Comparison of ENCODE assay signal across 10 cellular contexts in the genomic region with DNA sequence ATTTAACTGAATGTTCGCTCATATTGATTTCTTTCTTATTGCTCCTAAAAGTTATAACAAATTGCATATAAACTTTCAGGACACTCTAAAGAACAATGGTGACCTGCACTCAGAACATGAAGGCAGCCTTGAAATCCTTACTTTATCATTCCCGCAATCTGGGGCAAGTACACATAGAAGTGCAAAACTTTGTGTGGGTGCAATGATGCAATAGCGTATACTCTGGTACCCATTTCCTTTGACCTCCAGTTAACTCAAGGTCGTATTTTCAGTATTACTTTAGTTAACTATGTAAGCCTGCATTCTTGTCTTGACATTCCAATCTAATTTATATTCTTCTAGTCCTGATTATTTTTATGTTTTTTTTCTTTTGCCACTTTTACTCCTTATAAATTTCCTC.
"Had no signal": no experiment of that assay in that cellular context is flagged by ENCODE, and none has a peak within 500 bp of the region (broad histone marks: within the 10 kb centered on the region; RNA-seq: fewer than 3 reads in every experiment).

No MANE protein-coding gene starts in this region.

- DNase-seq: GM23248, GOT3, H7, H9, HCEC 1CT, HFFc6 had no signal

- ATAC-seq: GM23338, HCT116 had no signal

- H3K9me3 ChIP-seq: HAP-1 had no signal

- H3K4me3 ChIP-seq: GM23248, GM23338, HAP-1 had no signal

- H3K4me3 Mint-ChIP-seq: GM23338, H9, HFFc6 had no signal

- H3K27ac Mint-ChIP-seq: GM23338, H9, HFFc6 had no signal

- H2AFZ ChIP-seq: GM23248, GM23338 had no signal

- H3K27ac ChIP-seq: GM23248 had no signal

- H3K9ac ChIP-seq: GM23248 had no signal

- H3K4me1 ChIP-seq: HAP-1 had no signal

- FAIRE-seq: H54 had no signal

- H3K36me3 ChIP-seq: HAP-1 had no signal

- H3K4me2 ChIP-seq: GM23338 had no signal
